12 cellular contexts compared by ENCODE assay signal in the genomic region with DNA sequence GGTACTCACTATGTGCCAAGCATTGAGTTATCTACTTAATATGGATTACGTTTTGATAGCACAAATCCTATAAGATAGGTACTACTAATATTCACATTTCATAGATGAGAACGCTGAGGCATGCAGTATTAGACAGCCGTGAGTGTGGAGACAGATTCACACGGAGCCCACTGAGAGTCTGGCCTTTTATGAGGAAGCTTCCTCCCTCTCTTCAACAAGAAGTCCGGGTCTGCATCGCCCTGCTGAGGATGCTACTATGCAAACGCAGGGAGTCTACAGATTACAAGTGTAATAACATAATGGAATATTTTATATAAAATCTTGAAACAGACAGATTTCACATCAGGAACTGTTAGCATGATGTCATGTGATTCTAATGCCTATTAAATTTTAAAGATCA.
DNase-seq lines count a peak whose midpoint lies in the region; ATAC-seq and TF ChIP-seq lines count a peak whose summit lies in the region.
"Had no signal": no experiment of that assay in that cellular context is flagged by ENCODE, and none has a peak within 500 bp of the region (broad histone marks: within the 10 kb centered on the region; RNA-seq: fewer than 3 reads in every experiment).

No MANE protein-coding gene starts in this region.

- H3K27me3 ChIP-seq in heart left ventricle (peaks cover 0 to 7% (median 0%) of the 10 kb centered on the region in 9 donors), neural progenitor cell (peaks cover 7% of the 10 kb centered on the region), upper lobe of right lung (no peaks in the 10 kb centered on the region)
- H3K27me3 ChIP-seq: right lobe of liver had no signal

- TF ChIP-seq CTCF in heart left ventricle (IDR thresholded peaks at IDR 0.05) (no peak), fibroblast of villous mesenchyme (IDR thresholded peaks at IDR 0.05; ENCODE audit: insufficient read depth, low read depth, low read length) (no peak), neural progenitor cell (IDR thresholded peaks at IDR 0.05) (no peak), upper lobe of right lung (IDR thresholded peaks at IDR 0.05) (no peak)

- DNase-seq in heart left ventricle = no peak
- DNase-seq in Right ventricle myocardium superior = no peak
- peak; percentile 22 for DNase-seq in fibroblast of villous mesenchyme (ENCODE audit: low read depth)
- DNase-seq in neural progenitor cell (ENCODE audit: low spot score) = no peak
- no peak for DNase-seq in upper lobe of right lung
- no peak for DNase-seq in activated T-cell treated with anti-CD3 and anti-CD28 coated beads, Interleukin-2, amount 50 U/mL, for 48 hours
- no peak for DNase-seq in activated T-cell treated with anti-CD3 and anti-CD28 coated beads, Interleukin-2, amount 50 U/mL, for 4 hours
- no peak for DNase-seq in kidney glomerular epithelial cell (lab: John Stamatoyannopoulos, UW)
- DNase-seq: activated CD4-positive, alpha-beta T cell treated with anti-CD3 and anti-CD28 coated beads for 1 hour; activated T-cell treated with anti-CD3 and anti-CD28 coated beads, Interleukin-2, amount 50 U/mL, for 24 hours had no signal

- H3K9ac ChIP-seq in neural progenitor cell = no peak overlapping the region

- peak overlapping the region in 7 of 12 donors; percentile 21 to 60 (median 50) for H3K4me3 ChIP-seq in heart left ventricle
- no peak overlapping the region for H3K4me3 ChIP-seq in fibroblast of villous mesenchyme (ENCODE audit: low read depth, low read length)
- H3K4me3 ChIP-seq in neural progenitor cell = peak overlapping the region; percentile 60
- peak overlapping the region; percentile 48 for H3K4me3 ChIP-seq in upper lobe of right lung

- H3K9me3 Mint-ChIP-seq in neural progenitor cell = no peaks in the 10 kb centered on the region
- H3K9me3 Mint-ChIP-seq in activated T-cell treated with anti-CD3 and anti-CD28 coated beads, Interleukin-2, amount 50 U/mL, for 4 hours = no peaks in the 10 kb centered on the region
- H3K9me3 Mint-ChIP-seq: activated T-cell treated with anti-CD3 and anti-CD28 coated beads, Interleukin-2, amount 50 U/mL, for 24 hours had no signal

- WGBS in heart left ventricle, 4 donors = 53 to 62% (median 60%) methylated on average over 7 of the region's 7 CpGs

- H4K20me1 ChIP-seq in neural progenitor cell (ENCODE audit: low read depth) = no peaks in the 10 kb centered on the region

- H3K27me3 Mint-ChIP-seq in neural progenitor cell (ENCODE audit: insufficient read depth, low read depth) = peaks cover 11% of the 10 kb centered on the region
- H3K27me3 Mint-ChIP-seq in activated T-cell treated with anti-CD3 and anti-CD28 coated beads, Interleukin-2, amount 50 U/mL, for 4 hours (ENCODE audit: low read depth) = peaks cover 14% of the 10 kb centered on the region

- H3K9me3 ChIP-seq in heart left ventricle (no peaks in the 10 kb centered on the region), neural progenitor cell (ENCODE audit: low read depth) (no peaks in the 10 kb centered on the region), upper lobe of right lung (no peaks in the 10 kb centered on the region)
- H3K9me3 ChIP-seq: right lobe of liver had no signal

- peak overlapping the region; percentile 85 for H3K4me3 Mint-ChIP-seq in neural progenitor cell
- no peak overlapping the region for H3K4me3 Mint-ChIP-seq in activated T-cell treated with anti-CD3 and anti-CD28 coated beads, Interleukin-2, amount 50 U/mL, for 4 hours
- H3K4me3 Mint-ChIP-seq: activated T-cell treated with anti-CD3 and anti-CD28 coated beads, Interleukin-2, amount 50 U/mL, for 24 hours; memory B cell had no signal

- intact Hi-C loops in heart left ventricle (cut with DNase I) (no loop called here), Right ventricle myocardium superior (cut with DNase I) (no loop called here), upper lobe of right lung (cut with DNase I) (no loop called here)

- H3K79me2 ChIP-seq in neural progenitor cell (ENCODE audit: low read depth) = no peaks in the 10 kb centered on the region

- no peaks in the 10 kb centered on the region for H3K36me3 ChIP-seq in heart left ventricle
- no peaks in the 10 kb centered on the region for H3K36me3 ChIP-seq in neural progenitor cell
- no peaks in the 10 kb centered on the region for H3K36me3 ChIP-seq in upper lobe of right lung
- H3K36me3 ChIP-seq: right lobe of liver had no signal

- H3K27ac ChIP-seq in heart left ventricle (peak overlapping the region in 8 of 12 donors; percentile 23 to 79 (median 44)), neural progenitor cell (no peak overlapping the region), upper lobe of right lung (no peak overlapping the region)
- H3K27ac ChIP-seq: right lobe of liver had no signal

- no peaks in the 10 kb centered on the region for H3K36me3 Mint-ChIP-seq in neural progenitor cell
- H3K36me3 Mint-ChIP-seq in activated T-cell treated with anti-CD3 and anti-CD28 coated beads, Interleukin-2, amount 50 U/mL, for 4 hours (ENCODE audit: insufficient read depth) = no peaks in the 10 kb centered on the region
- H3K36me3 Mint-ChIP-seq: memory B cell had no signal

- peaks cover 0 to 21% (median 10%) of the 10 kb centered on the region in 12 donors for H3K4me1 ChIP-seq in heart left ventricle
- peaks cover 9% of the 10 kb centered on the region for H3K4me1 ChIP-seq in neural progenitor cell
- peaks cover 10% of the 10 kb centered on the region for H3K4me1 ChIP-seq in upper lobe of right lung

- H3K4me2 ChIP-seq in neural progenitor cell = peak overlapping the region; percentile 75

- H2AFZ ChIP-seq in neural progenitor cell (replicated peaks) = peak overlapping the region; percentile 98

- H3F3A ChIP-seq in neural progenitor cell (ENCODE audit: low read depth) = no peaks in the 10 kb centered on the region

- TF ChIP-seq POLR2A in heart left ventricle (IDR thresholded peaks at IDR 0.05) = no peak

- ATAC-seq in heart left ventricle = no peak
- no peak for ATAC-seq in Right ventricle myocardium superior (ENCODE audit: poor library complexity)
- ATAC-seq in upper lobe of right lung = no peak
- ATAC-seq in activated T-cell treated with anti-CD3 and anti-CD28 coated beads, Interleukin-2, amount 50 U/mL, for 4 hours = no peak

- no peak overlapping the region for H3K27ac Mint-ChIP-seq in neural progenitor cell
- H3K27ac Mint-ChIP-seq: activated T-cell treated with anti-CD3 and anti-CD28 coated beads, Interleukin-2, amount 50 U/mL, for 24 hours; memory B cell had no signal

- peaks cover 16% of the 10 kb centered on the region for H3K4me1 Mint-ChIP-seq in neural progenitor cell
- no peaks in the 10 kb centered on the region for H3K4me1 Mint-ChIP-seq in activated T-cell treated with anti-CD3 and anti-CD28 coated beads, Interleukin-2, amount 50 U/mL, for 4 hours (ENCODE audit: low read depth)
- H3K4me1 Mint-ChIP-seq: memory B cell had no signal

Comparison
In these comparisons a context has a peak if more than half of its experiments do, and no peak if none do; other contexts are left out.
1. H3K27ac ChIP-seq: peak in heart left ventricle (8 of 12); none in neural progenitor cell (single experiment) and upper lobe of right lung (single experiment).